Comparison of ENCODE assay signal across 18 cellular contexts in genomic region chr12:42960087-42960527, GRCh38.
DNase-seq lines count a peak whose midpoint lies in the region; ATAC-seq and TF ChIP-seq lines count a peak whose summit lies in the region.
"Had no signal": no experiment of that assay in that cellular context is flagged by ENCODE, and none has a peak within 500 bp of the region (broad histone marks: within the 10 kb centered on the region; RNA-seq: fewer than 3 reads in every experiment).

No MANE protein-coding gene starts in this region.

- H3K27ac Mint-ChIP-seq in HFFc6 = no peak overlapping the region
- H3K27ac Mint-ChIP-seq: CD8-positive, alpha-beta memory T cell had no signal

- peaks cover 28 to 33% of the 10 kb centered on the region in 2 experiments for H3K4me1 ChIP-seq in HCT116 (ENCODE audit: control insufficient read depth in 1 of 2, insufficient read depth in 2 of 2, low read length in 2 of 2)
- H3K4me1 ChIP-seq: uterus had no signal

- POLR2A ChIA-PET in HCT116 (lab: Charles Lee) (no interaction called here), RWPE1 (lab: Yijun Ruan, JAX; ENCODE audit: low non-redundant PET) (no interaction called here)

- H3K79me2 ChIP-seq in HCT116 (ENCODE audit: insufficient read depth, low read length) = no peaks in the 10 kb centered on the region

- no peak overlapping the region for H3K4me3 ChIP-seq in HCT116 (replicated peaks in 1 of 2; ENCODE audit: low read depth in 1 of 2, low read length in 2 of 2)
- no peak overlapping the region for H3K4me3 ChIP-seq in epithelial cell of proximal tubule (ENCODE audit: low read depth, low read length)
- no peak overlapping the region for H3K4me3 ChIP-seq in H7 (ENCODE audit: insufficient read depth, low read depth, low read length)
- H3K4me3 ChIP-seq: dorsolateral prefrontal cortex, uterus had no signal

- H3K27me3 ChIP-seq in HCT116 (ENCODE audit: insufficient read depth, low read length) (no peaks in the 10 kb centered on the region), H7 (ENCODE audit: control insufficient read depth, insufficient read depth, low read length) (no peaks in the 10 kb centered on the region)
- H3K27me3 ChIP-seq: dorsolateral prefrontal cortex, uterus had no signal

- no peak overlapping the region for H3K9ac ChIP-seq in HCT116 (ENCODE audit: low read length)

- H3K9me2 ChIP-seq in HCT116 (ENCODE audit: insufficient read depth) = no peaks in the 10 kb centered on the region

- H3K4me3 Mint-ChIP-seq in HFFc6 = no peak overlapping the region
- H3K4me3 Mint-ChIP-seq: CD8-positive, alpha-beta memory T cell had no signal

- TF ChIP-seq POLR2A in HCT116 (IDR thresholded peaks at IDR 0.05; ENCODE audit: borderline replicate concordance, extremely low read depth, insufficient read depth, insufficient read length) = no peak

- H2AFZ ChIP-seq in HCT116 (ENCODE audit: low read depth, low read length, poor library complexity, severe bottlenecking) = peak overlapping the region; percentile 7

- H3K36me3 ChIP-seq in HCT116 (ENCODE audit: control insufficient read depth in 1 of 2, insufficient read depth in 2 of 2, low read length in 2 of 2) (no peaks in the 10 kb centered on the region), H7 (replicated peaks; ENCODE audit: control insufficient read depth, insufficient read depth, low read length) (no peaks in the 10 kb centered on the region)
- H3K36me3 ChIP-seq: uterus had no signal

- RAD21 ChIA-PET in HCT116 (lab: Charles Lee; ENCODE audit: low non-redundant PET in 1 of 2, low total read pairs in 2 of 2, uncharacterized antibody in 2 of 2, unreplicated experiment in 2 of 2) = no interaction called here

- TF ChIP-seq CTCF in HCT116 (IDR thresholded peaks at IDR 0.05 in 2 of 3, conservative IDR thresholded peaks at IDR 0.05 in 1 of 3; ENCODE audit: borderline replicate concordance in 1 of 3, insufficient read depth in 1 of 3, low read depth in 2 of 3, low read length in 2 of 3) (no peak), RWPE1 (conservative IDR thresholded peaks at IDR 0.05; ENCODE audit: low read depth) (no peak), epithelial cell of proximal tubule (conservative IDR thresholded peaks at IDR 0.05; ENCODE audit: low read depth, low read length) (no peak), HFFc6 (IDR thresholded peaks at IDR 0.05) (no peak)

- no peak for TF ChIP-seq RAD21 in HCT116 (IDR thresholded peaks at IDR 0.05; ENCODE audit: low read depth)

- CTCF ChIA-PET in HCT116 (lab: Charles Lee) = no interaction called here
- CTCF ChIA-PET in RWPE1 (lab: Yijun Ruan, JAX) = no interaction called here

- peak; percentile 67 for DNase-seq in A172 (ENCODE audit: low spot score)
- peak; percentile 45 for DNase-seq in HCT116 (ENCODE audit: low read depth, low spot score)
- DNase-seq in RWPE1 (ENCODE audit: low spot score) = peak; percentile 81
- peak; percentile 57 for DNase-seq in epithelial cell of proximal tubule (ENCODE audit: low read depth)
- DNase-seq in NCI-H1436 (lab: John Stamatoyannopoulos, UW) = no peak
- DNase-seq in HFFc6 = no peak
- DNase-seq in H7 = no peak
- no peak for DNase-seq in GF-D8 (lab: John Stamatoyannopoulos, UW)
- DNase-seq: activated gamma-delta T cell; anterior cingulate cortex; CD8-positive, alpha-beta memory T cell; dorsolateral prefrontal cortex; hippocampal formation; KG1; NCI-H1417 treated with DMSO at 0.1 percent for 48 hours; stimulated activated naive CD4-positive, alpha-beta T cell treated with Interleukin-2 at 50 U/mL for 16 hours; uterus had no signal

- H3K27me3 Mint-ChIP-seq in HFFc6 (ENCODE audit: insufficient read depth) = no peaks in the 10 kb centered on the region

- intact Hi-C loops in HCT116 (cut with micrococcal nuclease) = loop anchor here (10.0 kb wide), 1 partner anchor 475 kb away; no protein-coding TSS in a partner anchor

- no peaks in the 10 kb centered on the region for H3K9me3 ChIP-seq in HCT116 (ENCODE audit: control insufficient read depth in 1 of 2, insufficient read depth in 1 of 2, low read depth in 1 of 2, low read length in 2 of 2)
- H3K9me3 ChIP-seq: uterus had no signal

- no peaks in the 10 kb centered on the region for H3K9me3 Mint-ChIP-seq in HFFc6

- peak; percentile 68 for ATAC-seq in HCT116
- ATAC-seq: left lobe of liver had no signal

- peak overlapping the region; percentile 66 for H3K4me2 ChIP-seq in HCT116 (ENCODE audit: low read length)

- H3K4me1 Mint-ChIP-seq in HFFc6 (ENCODE audit: low read depth) = peaks cover 45% of the 10 kb centered on the region
- H3K4me1 Mint-ChIP-seq: CD8-positive, alpha-beta memory T cell had no signal

- H3K36me3 Mint-ChIP-seq in HFFc6 (ENCODE audit: low read depth) = no peaks in the 10 kb centered on the region
- H3K36me3 Mint-ChIP-seq: CD8-positive, alpha-beta memory T cell had no signal

- H3K27ac ChIP-seq in HCT116 (ENCODE audit: low read depth, low read length) = peak overlapping the region; percentile 43; the same call in 1 of the 2 replicates
- H3K27ac ChIP-seq in RWPE1 = peak overlapping the region; percentile 99
- H3K27ac ChIP-seq: dorsolateral prefrontal cortex, uterus had no signal

- BruUV-seq in HCT116 (replicated peaks; lab: Mats Ljungman, UMichigan) = no TSS peak

- no peaks in the 10 kb centered on the region for H4K20me1 ChIP-seq in HCT116 (ENCODE audit: insufficient read depth)

TF ChIP-seq in HCT116, 20 proteins besides CTCF, POLR2A, EP300 and RAD21:
- no peak for TF ChIP-seq CBX3 (IDR thresholded peaks at IDR 0.05; ENCODE audit: low read depth)
- no peak for TF ChIP-seq SIN3A (IDR thresholded peaks at IDR 0.05; ENCODE audit: low read depth)
- TF ChIP-seq SP1 (IDR thresholded peaks at IDR 0.05; ENCODE audit: low read depth) = peak; percentile 31
- TF ChIP-seq FOSL1 (IDR thresholded peaks at IDR 0.05; ENCODE audit: low read depth) = peak; percentile 52

Comparison
In these comparisons a context has a peak if more than half of its experiments do, and no peak if none do; other contexts are left out.
1. DNase-seq: peak in A172 (single experiment), HCT116 (single experiment), RWPE1 (single experiment) and epithelial cell of proximal tubule (single experiment); none in NCI-H1436 (single experiment), HFFc6 (single experiment), H7 (single experiment) and GF-D8 (single experiment).